17 cellular contexts compared by ENCODE assay signal in the genomic region with DNA sequence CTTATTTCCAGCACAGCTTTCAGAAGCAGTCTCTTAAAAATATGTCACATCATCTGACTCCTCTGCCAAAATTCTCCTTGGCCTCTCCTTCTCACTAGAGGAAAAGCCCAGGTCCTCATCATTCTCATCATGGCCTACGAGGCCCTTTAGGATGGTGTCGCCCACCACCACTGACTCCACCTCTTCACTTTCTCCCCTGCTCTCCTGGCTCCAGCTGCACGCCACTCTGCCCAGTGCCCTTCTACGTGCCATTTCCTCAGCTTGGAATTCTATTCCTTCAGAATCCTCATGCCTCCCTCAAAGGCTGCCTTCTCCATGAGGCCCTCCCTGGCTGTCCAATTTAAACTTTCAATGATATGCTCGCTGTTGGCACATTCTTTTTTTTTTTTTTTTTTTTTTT. TPM values are rescaled to one million over a fixed set of nuclear protein-coding genes. Genes with fewer than 3 reads are reported as not detected.
DNase-seq lines count a peak whose midpoint lies in the region; ATAC-seq and TF ChIP-seq lines count a peak whose summit lies in the region.
"Had no signal": no experiment of that assay in that cellular context is flagged by ENCODE, and none has a peak within 500 bp of the region (broad histone marks: within the 10 kb centered on the region; RNA-seq: fewer than 3 reads in every experiment).

No MANE protein-coding gene starts in this region.

- peak overlapping the region in 2 of 4 donors; percentile 65 to 68 for H3K4me3 Mint-ChIP-seq in CD4-positive, CD25-positive, alpha-beta regulatory T cell
- H3K4me3 Mint-ChIP-seq: stimulated activated effector memory CD8-positive, alpha-beta T cell treated with anti-CD3 and anti-CD28 coated beads, Interleukin-12 subunit alpha, Interleukin-12 subunit beta, amount 100 ng/mL, for 72 hours had no signal

- H3K4me1 ChIP-seq in CD4-positive, CD25-positive, alpha-beta regulatory T cell (ENCODE audit: control insufficient read depth, insufficient read depth, low read length, poor library complexity, severe bottlenecking) = peaks cover 25% of the 10 kb centered on the region
- H3K4me1 ChIP-seq in gastroesophageal sphincter (peaks cover 6 to 79% (median 28%) of the 10 kb centered on the region in 3 donors), rectal smooth muscle tissue (ENCODE audit: control insufficient read depth, insufficient read depth, low read length) (peaks cover 40% of the 10 kb centered on the region)

- H3K9me3 ChIP-seq in CD4-positive, CD25-positive, alpha-beta regulatory T cell (ENCODE audit: control insufficient read depth in 2 of 2, low read length in 2 of 2) = no peaks in the 10 kb centered on the region
- H3K9me3 ChIP-seq in gastroesophageal sphincter = no peaks in the 10 kb centered on the region
- H3K9me3 ChIP-seq: BE2C had no signal

- H3K27ac Mint-ChIP-seq in CD4-positive, CD25-positive, alpha-beta regulatory T cell = peak overlapping the region; percentile 16 to 47 (median 24)
- H3K27ac Mint-ChIP-seq: stimulated activated effector memory CD8-positive, alpha-beta T cell treated with anti-CD3 and anti-CD28 coated beads, Interleukin-12 subunit alpha, Interleukin-12 subunit beta, amount 100 ng/mL, for 72 hours had no signal

- no peak for TF ChIP-seq CTCF in gastroesophageal sphincter (IDR thresholded peaks at IDR 0.05)

- peaks cover 6 to 52% (median 38%) of the 10 kb centered on the region in 4 donors for H3K4me1 Mint-ChIP-seq in CD4-positive, CD25-positive, alpha-beta regulatory T cell

- H3K4me3 ChIP-seq in CD4-positive, CD25-positive, alpha-beta regulatory T cell (ENCODE audit: low read depth, low read length) = no peak overlapping the region
- H3K4me3 ChIP-seq in gastroesophageal sphincter (no peak overlapping the region), rectal smooth muscle tissue (ENCODE audit: low read length) (no peak overlapping the region)

- no peak for TF ChIP-seq EP300 in gastroesophageal sphincter (IDR thresholded peaks at IDR 0.05)

- no peaks in the 10 kb centered on the region for H3K27me3 ChIP-seq in CD4-positive, CD25-positive, alpha-beta regulatory T cell (ENCODE audit: control insufficient read depth, insufficient read depth, low read length)
- H3K27me3 ChIP-seq in gastroesophageal sphincter (no peaks in the 10 kb centered on the region), rectal smooth muscle tissue (ENCODE audit: control insufficient read depth, insufficient read depth, low read length) (no peaks in the 10 kb centered on the region)
- H3K27me3 ChIP-seq: BE2C had no signal

- no peak overlapping the region for H3K27ac ChIP-seq in CD4-positive, CD25-positive, alpha-beta regulatory T cell (ENCODE audit: insufficient read depth, low read length, poor library complexity, severe bottlenecking)
- peak overlapping the region; percentile 94 to 96 (median 95) for H3K27ac ChIP-seq in gastroesophageal sphincter
- H3K27ac ChIP-seq in rectal smooth muscle tissue (ENCODE audit: low read depth, low read length) = peak overlapping the region; percentile 97

- TF ChIP-seq POLR2A in gastroesophageal sphincter (IDR thresholded peaks at IDR 0.05) = no peak

- no peaks in the 10 kb centered on the region for H3K36me3 Mint-ChIP-seq in CD4-positive, CD25-positive, alpha-beta regulatory T cell
- H3K36me3 Mint-ChIP-seq: stimulated activated effector memory CD8-positive, alpha-beta T cell treated with anti-CD3 and anti-CD28 coated beads, Interleukin-12 subunit alpha, Interleukin-12 subunit beta, amount 100 ng/mL, for 72 hours had no signal

- no peaks in the 10 kb centered on the region for H3K36me3 ChIP-seq in CD4-positive, CD25-positive, alpha-beta regulatory T cell (ENCODE audit: control insufficient read depth, insufficient read depth, low read length)
- H3K36me3 ChIP-seq in gastroesophageal sphincter (no peaks in the 10 kb centered on the region), rectal smooth muscle tissue (ENCODE audit: control insufficient read depth, insufficient read depth, low read length) (no peaks in the 10 kb centered on the region)
- H3K36me3 ChIP-seq: BE2C had no signal

- ATAC-seq in CD4-positive, CD25-positive, alpha-beta regulatory T cell (ENCODE audit: low read depth in 2 of 2) = no peak
- ATAC-seq in gastroesophageal sphincter = no peak
- ATAC-seq in GM18861 (IDR thresholded peaks at IDR 0.05; ENCODE audit: unreplicated experiment) = no peak
- ATAC-seq: activated CD4-positive, CD25-positive, alpha-beta regulatory T cell treated with anti-CD3 and anti-CD28 coated beads, Interleukin-2, amount 50 U/mL, for 24 hours; stimulated activated effector memory CD8-positive, alpha-beta T cell treated with anti-CD3 and anti-CD28 coated beads, Interleukin-12 subunit alpha, Interleukin-12 subunit beta, amount 100 ng/mL, for 72 hours had no signal

- H3K9me3 Mint-ChIP-seq in CD4-positive, CD25-positive, alpha-beta regulatory T cell = no peaks in the 10 kb centered on the region
- H3K9me3 Mint-ChIP-seq: stimulated activated effector memory CD8-positive, alpha-beta T cell treated with anti-CD3 and anti-CD28 coated beads, Interleukin-12 subunit alpha, Interleukin-12 subunit beta, amount 100 ng/mL, for 72 hours had no signal

- H3K27me3 Mint-ChIP-seq in CD4-positive, CD25-positive, alpha-beta regulatory T cell = no peaks in the 10 kb centered on the region

- no peak for DNase-seq in CD4-positive, CD25-positive, alpha-beta regulatory T cell
- DNase-seq in NAMALWA (ENCODE audit: low spot score) = peak; percentile 6
- DNase-seq in stimulated activated CD8-positive, alpha-beta memory T cell treated with anti-CD3 and anti-CD28 coated beads, Interleukin-4, amount 100 ng/mL, for 48 hours = no peak
- DNase-seq in activated CD4-positive, CD25-positive, alpha-beta regulatory T cell treated with anti-CD3 and anti-CD28 coated beads, Interleukin-2, amount 50 U/mL, for 72 hours = no peak
- no peak for DNase-seq in cerebellum (ENCODE audit: low spot score)
- DNase-seq: BE2C, DMS79, NCI-H2081 treated with DMSO at 0.1 percent for 48 hours, SW 1271 had no signal

- WGBS in gastroesophageal sphincter (ENCODE audit: low coverage in 1 of 2), 2 donors = 83 to 92% methylated on average over 1 to 5 of the region's 5 CpGs

- no peak overlapping the region for H3K9ac ChIP-seq in rectal smooth muscle tissue (ENCODE audit: low read length)

RNA-seq across cellular contexts. Expression of gene BTG2, which starts 25.3 kb away (rescaled TPM):
- total RNA-seq in CD4-positive, CD25-positive, alpha-beta regulatory T cell = 1,002 TPM
- 100 to 1,000 TPM; 153 to 176 (median 165) TPM for polyA plus RNA-seq in CD4-positive, CD25-positive, alpha-beta regulatory T cell
- total RNA-seq in gastroesophageal sphincter (100 to 1,000 TPM in 3 of 4 donors, 10 to 100 TPM in 1; 74.5 to 169 (median 116) TPM), cerebellum (17.4 TPM)

RNA-seq across cellular contexts. Expression of gene CHIT1, which starts 50.6 kb away (rescaled TPM):
- total RNA-seq in CD4-positive, CD25-positive, alpha-beta regulatory T cell = 0.17 TPM
- polyA plus RNA-seq in CD4-positive, CD25-positive, alpha-beta regulatory T cell = not detected
- total RNA-seq in gastroesophageal sphincter = under 1 TPM in 2 of 4 donors, not detected in 2; 0.13 to 0.16 TPM
- total RNA-seq in cerebellum = 1.5 TPM
- total RNA-seq: kidney epithelial cell, M059J had no signal
- polyA plus RNA-seq: neural cell had no signal
